Comparison of ENCODE assay signal across 9 cellular contexts in the genomic region with DNA sequence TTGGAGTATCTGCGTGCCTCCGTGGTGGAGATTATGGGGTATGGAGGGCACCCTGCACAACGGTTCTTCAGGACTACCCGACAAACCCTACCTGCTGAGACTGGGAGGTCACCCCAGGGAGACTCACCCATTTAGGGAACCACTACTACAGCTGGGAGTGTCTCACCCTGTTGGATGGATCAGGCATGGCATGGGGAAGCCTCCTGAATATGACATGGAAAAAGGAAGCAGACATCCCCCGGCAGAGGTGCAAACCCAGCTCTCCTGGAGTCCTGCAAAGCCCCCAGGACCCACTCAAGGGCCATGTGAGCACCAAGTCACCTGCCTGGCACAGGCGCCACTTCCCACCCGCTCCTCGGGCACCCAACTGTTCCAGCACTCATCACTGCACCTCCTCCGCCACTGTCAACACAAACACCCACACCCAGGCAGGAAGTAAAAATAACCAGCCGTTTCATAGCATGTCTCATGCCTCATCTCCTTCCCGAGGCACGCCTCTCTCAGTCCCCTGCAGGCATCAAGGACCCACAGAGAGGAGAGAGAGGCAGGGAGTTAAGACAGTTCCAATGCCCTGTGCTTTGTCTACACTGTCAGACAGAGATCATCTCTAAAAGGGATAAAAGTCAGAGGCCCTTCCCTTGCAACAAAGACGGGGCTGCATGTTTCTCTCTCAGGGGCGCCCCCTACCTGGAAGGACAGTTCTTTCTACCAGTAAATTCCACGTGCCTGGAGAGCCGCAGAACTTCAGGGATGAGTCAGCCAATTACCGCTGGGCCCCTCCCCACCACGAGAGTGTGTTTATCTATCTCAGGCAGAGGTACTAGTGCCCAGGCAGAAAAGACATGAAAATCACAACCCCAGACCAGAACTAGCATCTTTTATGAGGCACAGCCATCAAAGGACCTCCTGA.
A peak's percentile ranks its signal among the peaks of the same experiment; 100 is the strongest.
DNase-seq lines count a peak whose midpoint lies in the region; TF ChIP-seq lines count a peak whose summit lies in the region.
"Had no signal": no experiment of that assay in that cellular context is flagged by ENCODE, and none has a peak within 500 bp of the region (broad histone marks: within the 10 kb centered on the region; RNA-seq: fewer than 3 reads in every experiment).

No MANE protein-coding gene starts in this region.

- in situ Hi-C loops in HAP-1 (cut with MboI; ENCODE audit: low sequenced_read_pairs), result no loop called here

- no peaks in the 10 kb centered on the region for H3K4me1 ChIP-seq in HAP-1
- H3K4me1 ChIP-seq: SJCRH30 had no signal

- H3K4me3 Mint-ChIP-seq in activated CD4-positive, alpha-beta memory T cell treated with anti-CD3 and anti-CD28 coated beads for 36 hours, result peak overlapping the region; percentile 44
- no peak overlapping the region for H3K4me3 Mint-ChIP-seq in endothelial cell (ENCODE audit: unreplicated experiment)

- DNase-seq in GM10266 (ENCODE audit: extremely low spot score) (no peak), HAP-1 (ENCODE audit: low spot score in 2 of 2) (peak; percentile 7 to 61), NCI-H2029 treated with DMSO at 0.1 percent for 48 hours (lab: John Stamatoyannopoulos, UW) (peak; percentile 49), endothelial cell (ENCODE audit: low spot score) (peak; percentile 23), NCI-H1105 treated with DMSO at 0.1 percent for 48 hours (lab: John Stamatoyannopoulos, UW) (no peak), C1 segment of cervical spinal cord (lab: John Stamatoyannopoulos, UW) (no peak)
- peak; percentile 92 for DNase-seq in activated CD4-positive, alpha-beta memory T cell treated with anti-CD3 and anti-CD28 coated beads for 36 hours
- DNase-seq in stimulated activated CD4-positive, alpha-beta T cell treated with anti-CD3 and anti-CD28 coated beads, Interleukin-2, amount 100 ng/mL, for 48 hours, result peak; percentile 77 to 79

- no peaks in the 10 kb centered on the region for H3K36me3 Mint-ChIP-seq in activated CD4-positive, alpha-beta memory T cell treated with anti-CD3 and anti-CD28 coated beads for 36 hours
- peaks cover 19% of the 10 kb centered on the region for H3K36me3 Mint-ChIP-seq in endothelial cell (ENCODE audit: low read depth, unreplicated experiment)

- no peaks in the 10 kb centered on the region for H3K9me3 ChIP-seq in HAP-1
- H3K9me3 ChIP-seq: SJCRH30 had no signal

- no peak overlapping the region for H3K4me3 ChIP-seq in HAP-1
- H3K4me3 ChIP-seq: SJCRH30 had no signal

- no peaks in the 10 kb centered on the region for H3K36me3 ChIP-seq in HAP-1 (replicated peaks)
- H3K36me3 ChIP-seq: SJCRH30 had no signal

- TF ChIP-seq CTCF in GM10266 (IDR thresholded peaks at IDR 0.05; ENCODE audit: control insufficient read depth, insufficient read depth, low read depth, missing control alignments) (peak; percentile 23), endothelial cell (IDR thresholded peaks at IDR 0.05; ENCODE audit: unreplicated experiment) (no peak)

- intact Hi-C loops in activated CD4-positive, alpha-beta memory T cell treated with anti-CD3 and anti-CD28 coated beads for 36 hours (cut with micrococcal nuclease), result loop anchor here (1.0 to 5.0 kb wide), 6 partner anchors 50 to 412 kb away; no protein-coding TSS in a partner anchor

- H3K9me3 Mint-ChIP-seq in activated CD4-positive, alpha-beta memory T cell treated with anti-CD3 and anti-CD28 coated beads for 36 hours, result no peaks in the 10 kb centered on the region
- H3K9me3 Mint-ChIP-seq in endothelial cell (ENCODE audit: unreplicated experiment), result no peaks in the 10 kb centered on the region

- CTCF ChIA-PET in activated CD4-positive, alpha-beta memory T cell treated with anti-CD3 and anti-CD28 coated beads for 36 hours (lab: Charles Lee), result interaction anchor here (0.7 kb wide), 1 partner anchor 229 kb away, joined by 3 read pairs; no protein-coding TSS in a partner anchor

- POLR2A ChIA-PET in activated CD4-positive, alpha-beta memory T cell treated with anti-CD3 and anti-CD28 coated beads for 36 hours (lab: Charles Lee), result interaction anchor here (0.5 kb wide), 1 partner anchor 187 kb away, joined by 3 read pairs; no protein-coding TSS in a partner anchor

- H3K27ac Mint-ChIP-seq in activated CD4-positive, alpha-beta memory T cell treated with anti-CD3 and anti-CD28 coated beads for 36 hours, result peak overlapping the region; percentile 60
- no peak overlapping the region for H3K27ac Mint-ChIP-seq in endothelial cell (ENCODE audit: unreplicated experiment)

- H3K27me3 Mint-ChIP-seq in activated CD4-positive, alpha-beta memory T cell treated with anti-CD3 and anti-CD28 coated beads for 36 hours, result no peaks in the 10 kb centered on the region
- peaks cover 11% of the 10 kb centered on the region for H3K27me3 Mint-ChIP-seq in endothelial cell (ENCODE audit: unreplicated experiment)

- H3K4me1 Mint-ChIP-seq in activated CD4-positive, alpha-beta memory T cell treated with anti-CD3 and anti-CD28 coated beads for 36 hours (ENCODE audit: low read depth), result peaks cover 24% of the 10 kb centered on the region
- peaks cover 40% of the 10 kb centered on the region for H3K4me1 Mint-ChIP-seq in endothelial cell (ENCODE audit: unreplicated experiment)

- no peaks in the 10 kb centered on the region for H3K27me3 ChIP-seq in HAP-1 (ENCODE audit: low read depth)
- H3K27me3 ChIP-seq: SJCRH30 had no signal

Comparison
In these comparisons a context has a peak if more than half of its experiments do, and no peak if none do; other contexts are left out.
1. DNase-seq: peak in HAP-1 (2 of 2), NCI-H2029 treated with DMSO at 0.1 percent for 48 hours (single experiment), activated CD4-positive, alpha-beta memory T cell treated with anti-CD3 and anti-CD28 coated beads for 36 hours (single experiment), endothelial cell (single experiment) and stimulated activated CD4-positive, alpha-beta T cell treated with anti-CD3 and anti-CD28 coated beads, Interleukin-2, amount 100 ng/mL, for 48 hours (2 of 2); none in GM10266 (single experiment), NCI-H1105 treated with DMSO at 0.1 percent for 48 hours (single experiment) and C1 segment of cervical spinal cord (0 of 14).